ENCODE assay signal across 1 cellular context in the genomic region with DNA sequence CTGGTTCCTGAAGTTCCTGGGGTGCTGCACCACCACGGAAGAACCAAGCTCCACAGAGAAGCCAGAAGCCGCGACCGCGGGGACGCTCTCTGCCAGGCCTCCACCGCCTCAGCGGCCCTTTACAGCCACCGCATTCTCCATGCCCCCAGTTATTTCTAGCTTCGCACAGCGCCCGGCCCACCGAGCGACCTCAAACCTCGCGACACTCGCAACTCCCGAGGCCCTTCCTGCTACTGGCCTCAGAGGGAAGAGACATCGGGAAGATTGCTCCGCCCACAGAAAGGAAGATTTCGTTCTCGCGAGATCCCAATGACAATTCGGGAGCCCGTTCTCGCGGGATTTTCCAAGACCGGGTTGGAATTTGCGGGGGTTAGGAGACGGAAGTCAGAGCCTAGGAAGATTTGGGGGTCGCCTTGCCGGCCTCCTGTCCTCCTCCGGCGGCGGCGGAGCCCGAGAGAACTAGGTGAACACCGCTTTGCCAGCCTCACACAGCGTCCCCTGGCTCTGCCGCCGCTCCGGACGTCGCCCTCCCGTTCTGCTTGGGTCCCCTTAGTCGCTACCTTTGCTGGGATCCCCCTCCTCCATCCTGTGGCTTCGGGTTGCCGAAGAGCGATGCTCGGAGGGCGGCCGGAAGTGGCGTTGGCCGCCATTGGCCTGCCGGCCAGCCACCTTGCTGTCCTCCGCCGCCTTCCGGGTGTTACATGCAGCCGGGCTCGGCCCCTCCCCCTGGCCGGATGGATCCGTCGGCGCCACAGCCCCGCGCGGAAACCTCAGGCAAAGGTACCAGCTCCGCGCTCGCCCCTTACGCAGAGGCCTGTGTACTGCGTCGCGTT.
TF ChIP-seq lines count a peak whose summit lies in the region.

A gene with protein sequence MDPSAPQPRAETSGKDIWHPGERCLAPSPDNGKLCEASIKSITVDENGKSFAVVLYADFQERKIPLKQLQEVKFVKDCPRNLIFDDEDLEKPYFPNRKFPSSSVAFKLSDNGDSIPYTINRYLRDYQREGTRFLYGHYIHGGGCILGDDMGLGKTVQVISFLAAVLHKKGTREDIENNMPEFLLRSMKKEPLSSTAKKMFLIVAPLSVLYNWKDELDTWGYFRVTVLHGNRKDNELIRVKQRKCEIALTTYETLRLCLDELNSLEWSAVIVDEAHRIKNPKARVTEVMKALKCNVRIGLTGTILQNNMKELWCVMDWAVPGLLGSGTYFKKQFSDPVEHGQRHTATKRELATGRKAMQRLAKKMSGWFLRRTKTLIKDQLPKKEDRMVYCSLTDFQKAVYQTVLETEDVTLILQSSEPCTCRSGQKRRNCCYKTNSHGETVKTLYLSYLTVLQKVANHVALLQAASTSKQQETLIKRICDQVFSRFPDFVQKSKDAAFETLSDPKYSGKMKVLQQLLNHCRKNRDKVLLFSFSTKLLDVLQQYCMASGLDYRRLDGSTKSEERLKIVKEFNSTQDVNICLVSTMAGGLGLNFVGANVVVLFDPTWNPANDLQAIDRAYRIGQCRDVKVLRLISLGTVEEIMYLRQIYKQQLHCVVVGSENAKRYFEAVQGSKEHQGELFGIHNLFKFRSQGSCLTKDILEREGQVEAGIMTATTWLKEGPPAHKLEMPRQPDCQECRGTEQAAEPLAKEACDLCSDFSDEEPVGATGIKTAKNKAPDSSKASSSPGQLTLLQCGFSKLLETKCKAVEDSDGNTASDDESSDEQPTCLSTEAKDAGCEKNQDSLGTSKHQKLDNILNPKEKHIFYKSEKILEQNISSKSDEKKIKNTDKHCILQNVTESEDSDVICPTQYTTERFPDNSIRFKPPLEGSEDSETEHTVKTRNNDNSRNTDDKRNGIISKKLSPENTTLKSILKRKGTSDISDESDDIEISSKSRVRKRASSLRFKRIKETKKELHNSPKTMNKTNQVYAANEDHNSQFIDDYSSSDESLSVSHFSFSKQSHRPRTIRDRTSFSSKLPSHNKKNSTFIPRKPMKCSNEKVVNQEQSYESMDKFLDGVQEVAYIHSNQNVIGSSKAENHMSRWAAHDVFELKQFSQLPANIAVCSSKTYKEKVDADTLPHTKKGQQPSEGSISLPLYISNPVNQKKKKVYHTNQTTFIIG (N-terminal part only) (plus strand): TSS at position 387 of the 833 bp plus-strand sequence. CDS start 348 bp downstream, at position 735.

TF ChIP-seq in HepG2, 621 proteins besides CTCF, POLR2A, EP300 and RAD21 (continued from another document and continues in another):
- TF ChIP-seq, protein P1, sequence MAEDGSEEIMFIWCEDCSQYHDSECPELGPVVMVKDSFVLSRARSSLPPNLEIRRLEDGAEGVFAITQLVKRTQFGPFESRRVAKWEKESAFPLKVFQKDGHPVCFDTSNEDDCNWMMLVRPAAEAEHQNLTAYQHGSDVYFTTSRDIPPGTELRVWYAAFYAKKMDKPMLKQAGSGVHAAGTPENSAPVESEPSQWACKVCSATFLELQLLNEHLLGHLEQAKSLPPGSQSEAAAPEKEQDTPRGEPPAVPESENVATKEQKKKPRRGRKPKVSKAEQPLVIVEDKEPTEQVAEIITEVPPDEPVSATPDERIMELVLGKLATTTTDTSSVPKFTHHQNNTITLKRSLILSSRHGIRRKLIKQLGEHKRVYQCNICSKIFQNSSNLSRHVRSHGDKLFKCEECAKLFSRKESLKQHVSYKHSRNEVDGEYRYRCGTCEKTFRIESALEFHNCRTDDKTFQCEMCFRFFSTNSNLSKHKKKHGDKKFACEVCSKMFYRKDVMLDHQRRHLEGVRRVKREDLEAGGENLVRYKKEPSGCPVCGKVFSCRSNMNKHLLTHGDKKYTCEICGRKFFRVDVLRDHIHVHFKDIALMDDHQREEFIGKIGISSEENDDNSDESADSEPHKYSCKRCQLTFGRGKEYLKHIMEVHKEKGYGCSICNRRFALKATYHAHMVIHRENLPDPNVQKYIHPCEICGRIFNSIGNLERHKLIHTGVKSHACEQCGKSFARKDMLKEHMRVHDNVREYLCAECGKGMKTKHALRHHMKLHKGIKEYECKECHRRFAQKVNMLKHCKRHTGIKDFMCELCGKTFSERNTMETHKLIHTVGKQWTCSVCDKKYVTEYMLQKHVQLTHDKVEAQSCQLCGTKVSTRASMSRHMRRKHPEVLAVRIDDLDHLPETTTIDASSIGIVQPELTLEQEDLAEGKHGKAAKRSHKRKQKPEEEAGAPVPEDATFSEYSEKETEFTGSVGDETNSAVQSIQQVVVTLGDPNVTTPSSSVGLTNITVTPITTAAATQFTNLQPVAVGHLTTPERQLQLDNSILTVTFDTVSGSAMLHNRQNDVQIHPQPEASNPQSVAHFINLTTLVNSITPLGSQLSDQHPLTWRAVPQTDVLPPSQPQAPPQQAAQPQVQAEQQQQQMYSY (CRISPR knock-in tag; IDR thresholded peaks at IDR 0.05) = peak; percentile 93
- TF ChIP-seq ZFAT (CRISPR knock-in tag; conservative IDR thresholded peaks at IDR 0.05) = no peak
- peak; percentile 80; the same call in 1 of the 2 replicates for TF ChIP-seq GATAD2A (CRISPR knock-in tag; IDR thresholded peaks at IDR 0.05)
- peak; percentile 31 for TF ChIP-seq TBL1XR1 (IDR thresholded peaks at IDR 0.05; ENCODE audit: borderline replicate concordance, low read length, partially characterized antibody)
- TF ChIP-seq, protein P2, sequence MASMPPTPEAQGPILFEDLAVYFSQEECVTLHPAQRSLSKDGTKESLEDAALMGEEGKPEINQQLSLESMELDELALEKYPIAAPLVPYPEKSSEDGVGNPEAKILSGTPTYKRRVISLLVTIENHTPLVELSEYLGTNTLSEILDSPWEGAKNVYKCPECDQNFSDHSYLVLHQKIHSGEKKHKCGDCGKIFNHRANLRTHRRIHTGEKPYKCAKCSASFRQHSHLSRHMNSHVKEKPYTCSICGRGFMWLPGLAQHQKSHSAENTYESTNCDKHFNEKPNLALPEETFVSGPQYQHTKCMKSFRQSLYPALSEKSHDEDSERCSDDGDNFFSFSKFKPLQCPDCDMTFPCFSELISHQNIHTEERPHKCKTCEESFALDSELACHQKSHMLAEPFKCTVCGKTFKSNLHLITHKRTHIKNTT (CRISPR knock-in tag; IDR thresholded peaks at IDR 0.05) = no peak
- TF ChIP-seq RBM22 (optimal IDR thresholded peaks at IDR 0.05; ENCODE audit: low read length) = no peak
- peak; percentile 87 for TF ChIP-seq AGO2 (optimal IDR thresholded peaks at IDR 0.05; ENCODE audit: low read depth, low read length)
- TF ChIP-seq, protein P3, sequence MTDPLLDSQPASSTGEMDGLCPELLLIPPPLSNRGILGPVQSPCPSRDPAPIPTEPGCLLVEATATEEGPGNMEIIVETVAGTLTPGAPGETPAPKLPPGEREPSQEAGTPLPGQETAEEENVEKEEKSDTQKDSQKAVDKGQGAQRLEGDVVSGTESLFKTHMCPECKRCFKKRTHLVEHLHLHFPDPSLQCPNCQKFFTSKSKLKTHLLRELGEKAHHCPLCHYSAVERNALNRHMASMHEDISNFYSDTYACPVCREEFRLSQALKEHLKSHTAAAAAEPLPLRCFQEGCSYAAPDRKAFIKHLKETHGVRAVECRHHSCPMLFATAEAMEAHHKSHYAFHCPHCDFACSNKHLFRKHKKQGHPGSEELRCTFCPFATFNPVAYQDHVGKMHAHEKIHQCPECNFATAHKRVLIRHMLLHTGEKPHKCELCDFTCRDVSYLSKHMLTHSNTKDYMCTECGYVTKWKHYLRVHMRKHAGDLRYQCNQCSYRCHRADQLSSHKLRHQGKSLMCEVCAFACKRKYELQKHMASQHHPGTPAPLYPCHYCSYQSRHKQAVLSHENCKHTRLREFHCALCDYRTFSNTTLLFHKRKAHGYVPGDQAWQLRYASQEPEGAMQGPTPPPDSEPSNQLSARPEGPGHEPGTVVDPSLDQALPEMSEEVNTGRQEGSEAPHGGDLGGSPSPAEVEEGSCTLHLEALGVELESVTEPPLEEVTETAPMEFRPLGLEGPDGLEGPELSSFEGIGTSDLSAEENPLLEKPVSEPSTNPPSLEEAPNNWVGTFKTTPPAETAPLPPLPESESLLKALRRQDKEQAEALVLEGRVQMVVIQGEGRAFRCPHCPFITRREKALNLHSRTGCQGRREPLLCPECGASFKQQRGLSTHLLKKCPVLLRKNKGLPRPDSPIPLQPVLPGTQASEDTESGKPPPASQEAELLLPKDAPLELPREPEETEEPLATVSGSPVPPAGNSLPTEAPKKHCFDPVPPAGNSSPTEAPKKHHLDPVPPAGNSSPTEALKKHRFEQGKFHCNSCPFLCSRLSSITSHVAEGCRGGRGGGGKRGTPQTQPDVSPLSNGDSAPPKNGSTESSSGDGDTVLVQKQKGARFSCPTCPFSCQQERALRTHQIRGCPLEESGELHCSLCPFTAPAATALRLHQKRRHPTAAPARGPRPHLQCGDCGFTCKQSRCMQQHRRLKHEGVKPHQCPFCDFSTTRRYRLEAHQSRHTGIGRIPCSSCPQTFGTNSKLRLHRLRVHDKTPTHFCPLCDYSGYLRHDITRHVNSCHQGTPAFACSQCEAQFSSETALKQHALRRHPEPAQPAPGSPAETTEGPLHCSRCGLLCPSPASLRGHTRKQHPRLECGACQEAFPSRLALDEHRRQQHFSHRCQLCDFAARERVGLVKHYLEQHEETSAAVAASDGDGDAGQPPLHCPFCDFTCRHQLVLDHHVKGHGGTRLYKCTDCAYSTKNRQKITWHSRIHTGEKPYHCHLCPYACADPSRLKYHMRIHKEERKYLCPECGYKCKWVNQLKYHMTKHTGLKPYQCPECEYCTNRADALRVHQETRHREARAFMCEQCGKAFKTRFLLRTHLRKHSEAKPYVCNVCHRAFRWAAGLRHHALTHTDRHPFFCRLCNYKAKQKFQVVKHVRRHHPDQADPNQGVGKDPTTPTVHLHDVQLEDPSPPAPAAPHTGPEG (CRISPR knock-in tag; IDR thresholded peaks at IDR 0.05) = peak; percentile 52; the same call in 1 of the 2 replicates
- peak; percentile 40; the same call in 1 of the 2 replicates for TF ChIP-seq NKX3-1 (CRISPR knock-in tag; IDR thresholded peaks at IDR 0.05)
- 0 out of 2 replicates have a peak, but pooled peaks have one; percentile 47 for TF ChIP-seq ZKSCAN5 (CRISPR knock-in tag; IDR thresholded peaks at IDR 0.05)
- TF ChIP-seq CEBPB (IDR thresholded peaks at IDR 0.05; ENCODE audit: borderline replicate concordance, low read depth, low read length) = no peak
- TF ChIP-seq, protein P4, sequence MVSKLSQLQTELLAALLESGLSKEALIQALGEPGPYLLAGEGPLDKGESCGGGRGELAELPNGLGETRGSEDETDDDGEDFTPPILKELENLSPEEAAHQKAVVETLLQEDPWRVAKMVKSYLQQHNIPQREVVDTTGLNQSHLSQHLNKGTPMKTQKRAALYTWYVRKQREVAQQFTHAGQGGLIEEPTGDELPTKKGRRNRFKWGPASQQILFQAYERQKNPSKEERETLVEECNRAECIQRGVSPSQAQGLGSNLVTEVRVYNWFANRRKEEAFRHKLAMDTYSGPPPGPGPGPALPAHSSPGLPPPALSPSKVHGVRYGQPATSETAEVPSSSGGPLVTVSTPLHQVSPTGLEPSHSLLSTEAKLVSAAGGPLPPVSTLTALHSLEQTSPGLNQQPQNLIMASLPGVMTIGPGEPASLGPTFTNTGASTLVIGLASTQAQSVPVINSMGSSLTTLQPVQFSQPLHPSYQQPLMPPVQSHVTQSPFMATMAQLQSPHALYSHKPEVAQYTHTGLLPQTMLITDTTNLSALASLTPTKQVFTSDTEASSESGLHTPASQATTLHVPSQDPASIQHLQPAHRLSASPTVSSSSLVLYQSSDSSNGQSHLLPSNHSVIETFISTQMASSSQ (IDR thresholded peaks at IDR 0.05; ENCODE audit: low read depth) = no peak; the same call in 1 of the 2 replicates
- TF ChIP-seq, protein P4 (CRISPR knock-in tag; IDR thresholded peaks at IDR 0.05; ENCODE audit: borderline replicate concordance) = peak; percentile 47; the same call in 1 of the 2 replicates
- TF ChIP-seq, protein P5, sequence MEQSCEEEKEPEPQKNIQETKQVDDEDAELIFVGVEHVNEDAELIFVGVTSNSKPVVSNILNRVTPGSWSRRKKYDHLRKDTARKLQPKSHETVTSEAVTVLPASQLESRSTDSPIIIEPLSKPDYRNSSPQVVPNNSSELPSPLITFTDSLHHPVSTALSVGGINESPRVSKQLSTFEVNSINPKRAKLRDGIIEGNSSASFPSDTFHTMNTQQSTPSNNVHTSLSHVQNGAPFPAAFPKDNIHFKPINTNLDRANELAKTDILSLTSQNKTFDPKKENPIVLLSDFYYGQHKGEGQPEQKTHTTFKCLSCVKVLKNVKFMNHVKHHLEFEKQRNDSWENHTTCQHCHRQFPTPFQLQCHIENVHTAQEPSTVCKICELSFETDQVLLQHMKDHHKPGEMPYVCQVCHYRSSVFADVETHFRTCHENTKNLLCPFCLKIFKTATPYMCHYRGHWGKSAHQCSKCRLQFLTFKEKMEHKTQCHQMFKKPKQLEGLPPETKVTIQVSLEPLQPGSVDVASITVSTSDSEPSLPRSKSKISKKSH (CRISPR knock-in tag; IDR thresholded peaks at IDR 0.05; ENCODE audit: borderline replicate concordance) = peak; percentile 77
- TF ChIP-seq RFX3 (CRISPR knock-in tag; IDR thresholded peaks at IDR 0.05) = no peak
- TF ChIP-seq ZNF768 (CRISPR knock-in tag; IDR thresholded peaks at IDR 0.05) = peak; percentile 89
- no peak for TF ChIP-seq ZNF207 (IDR thresholded peaks at IDR 0.05; ENCODE audit: borderline replicate concordance)
- TF ChIP-seq KLF9 (CRISPR knock-in tag; IDR thresholded peaks at IDR 0.05; ENCODE audit: low read depth) = no peak
- peak; percentile 44; the same call in 1 of the 2 replicates for TF ChIP-seq ZNF543 (CRISPR knock-in tag; IDR thresholded peaks at IDR 0.05)
- TF ChIP-seq PCBP2 (optimal IDR thresholded peaks at IDR 0.05; ENCODE audit: low read depth, low read length, poor library complexity, severe bottlenecking) = no peak
- 0 out of 2 replicates have a peak, but pooled peaks have one; percentile 33 for TF ChIP-seq MIXL1 (CRISPR knock-in tag; IDR thresholded peaks at IDR 0.05)
- peak; percentile 57; the same call in 1 of the 2 replicates for TF ChIP-seq ZNF460 (CRISPR knock-in tag; IDR thresholded peaks at IDR 0.05; ENCODE audit: borderline replicate concordance)
- TF ChIP-seq NFATC3 (CRISPR knock-in tag; IDR thresholded peaks at IDR 0.05) = peak; percentile 76; the same call in 1 of the 2 replicates
- TF ChIP-seq, protein P6, sequence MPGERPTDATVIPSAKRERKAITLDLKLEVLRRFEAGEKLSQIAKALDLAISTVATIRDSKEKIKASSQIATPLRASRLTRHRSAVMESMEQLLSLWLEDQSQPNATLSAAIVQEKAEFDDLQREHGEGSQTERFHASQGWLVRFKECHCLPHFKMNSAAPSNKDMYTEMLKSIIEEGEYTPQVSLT (CRISPR knock-in tag; IDR thresholded peaks at IDR 0.05; ENCODE audit: borderline replicate concordance, low read depth) = no peak
- TF ChIP-seq REXO4 (CRISPR knock-in tag; IDR thresholded peaks at IDR 0.05; ENCODE audit: borderline replicate concordance) = peak; percentile 50; the same call in 1 of the 2 replicates
- peak; percentile 60 for TF ChIP-seq ZMAT3 (CRISPR knock-in tag; conservative IDR thresholded peaks at IDR 0.05)
- no peak; the same call in 1 of the 2 replicates for TF ChIP-seq ZNF562 (CRISPR knock-in tag; IDR thresholded peaks at IDR 0.05; ENCODE audit: borderline replicate concordance)
- no peak for TF ChIP-seq CCAR2 (optimal IDR thresholded peaks at IDR 0.05; ENCODE audit: low read depth, low read length)
- peak; percentile 65 for TF ChIP-seq ZNF777 (CRISPR knock-in tag; IDR thresholded peaks at IDR 0.05)
- peak; percentile 82; the same call in 1 of the 2 replicates for TF ChIP-seq RXRA (CRISPR knock-in tag; IDR thresholded peaks at IDR 0.05)
